ENCODE assay signal across 7 cellular contexts in the genomic region with DNA sequence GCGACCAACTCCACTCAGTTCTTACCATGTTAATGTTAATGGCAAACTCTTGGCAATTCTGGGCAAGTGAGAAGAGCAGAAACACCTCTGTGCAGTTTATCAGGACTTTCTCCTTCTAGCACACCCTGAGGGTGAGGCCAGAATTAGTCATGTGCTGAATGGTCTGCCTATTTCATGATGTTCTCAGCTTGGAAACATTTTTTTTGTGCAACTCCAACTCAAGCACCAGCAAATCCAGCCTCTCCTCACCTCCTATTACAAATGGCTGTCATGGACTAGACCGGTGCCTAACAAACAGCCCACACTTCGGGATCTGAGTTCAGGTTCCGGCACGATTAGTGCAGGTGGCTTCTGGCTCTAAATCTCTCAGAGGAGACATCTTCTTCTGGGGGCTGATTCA.
DNase-seq lines count a peak whose midpoint lies in the region; ATAC-seq, FAIRE-seq and TF ChIP-seq lines count a peak whose summit lies in the region.

No MANE protein-coding gene starts in this region.

- H3K27me3 ChIP-seq in aorta (ENCODE audit: control insufficient read depth in 1 of 2, insufficient read depth in 2 of 2, low read length in 1 of 2) (no peaks in the 10 kb centered on the region), endodermal cell (ENCODE audit: control insufficient read depth, insufficient read depth, low read length, poor library complexity, severe bottlenecking) (no peaks in the 10 kb centered on the region)

- H3K9ac ChIP-seq in endodermal cell (ENCODE audit: extremely low read depth, low read length, poor library complexity, severe bottlenecking) = no peak overlapping the region

- H3K9me3 ChIP-seq in aorta (ENCODE audit: control insufficient read depth, low read length) = no peaks in the 10 kb centered on the region
- no peaks in the 10 kb centered on the region for H3K9me3 ChIP-seq in endodermal cell (ENCODE audit: control insufficient read depth, low read length)

- no peaks in the 10 kb centered on the region for H3K27me3 Mint-ChIP-seq in neural crest cell (ENCODE audit: low read depth)
- H3K27me3 Mint-ChIP-seq in glutamatergic neuron (ENCODE audit: unreplicated experiment) = peaks cover 2% of the 10 kb centered on the region
- peaks cover 26% of the 10 kb centered on the region for H3K27me3 Mint-ChIP-seq in endodermal cell (ENCODE audit: insufficient read depth)

- H3K4me3 Mint-ChIP-seq in neural crest cell (no peak overlapping the region), glutamatergic neuron (ENCODE audit: unreplicated experiment) (no peak overlapping the region), endodermal cell (no peak overlapping the region)

- H3K9me3 Mint-ChIP-seq in neural crest cell (peaks cover 3% of the 10 kb centered on the region), glutamatergic neuron (ENCODE audit: unreplicated experiment) (peaks cover 2% of the 10 kb centered on the region), endodermal cell (no peaks in the 10 kb centered on the region)

- H3K36me3 Mint-ChIP-seq in neural crest cell (ENCODE audit: low read depth) = peaks cover 2% of the 10 kb centered on the region
- no peaks in the 10 kb centered on the region for H3K36me3 Mint-ChIP-seq in glutamatergic neuron (ENCODE audit: unreplicated experiment)
- no peaks in the 10 kb centered on the region for H3K36me3 Mint-ChIP-seq in endodermal cell (ENCODE audit: low read depth)

- peak; percentile 67 for ATAC-seq in esophagus mucosa
- peak; percentile 19 for ATAC-seq in aorta (ENCODE audit: low FRiP score)

- FAIRE-seq in RCC 7860 (lab: Jason Lieb, UNC) = no peak

- H3K4me3 ChIP-seq in aorta (ENCODE audit: low read length in 2 of 2) (no peak overlapping the region), endodermal cell (ENCODE audit: low read length) (no peak overlapping the region)

- H3K36me3 ChIP-seq in aorta (ENCODE audit: control insufficient read depth in 1 of 2, insufficient read depth in 2 of 2, low read length in 1 of 2) (no peaks in the 10 kb centered on the region), endodermal cell (ENCODE audit: control insufficient read depth, insufficient read depth, low read length) (no peaks in the 10 kb centered on the region)

- H3K27ac ChIP-seq in aorta (ENCODE audit: low read depth in 1 of 2, low read length in 2 of 2) (peak overlapping the region; percentile 95 to 96), endodermal cell (ENCODE audit: low read depth, low read length) (no peak overlapping the region)

- WGBS in aorta, 2 donors = 66 to 71% methylated on average over 5 of the region's 5 CpGs
- WGBS in endodermal cell (ENCODE audit: insufficient coverage in 1 of 2, insufficient read length in 1 of 2), 2 experiments = 96 to 100% methylated on average over 3 to 5 of the region's 5 CpGs

- H3K27ac Mint-ChIP-seq in neural crest cell (ENCODE audit: unreplicated experiment) (peak overlapping the region; percentile 86), glutamatergic neuron (ENCODE audit: unreplicated experiment) (no peak overlapping the region), endodermal cell (no peak overlapping the region)

- intact Hi-C loops in aorta (cut with DNase I) = loop anchor here (2.0 to 10.0 kb wide), 6 partner anchors 80 to 602 kb away; partner anchors contain the start of gene ZFP36L1 (in 2 of the 2)

- peaks cover 4 to 15% of the 10 kb centered on the region in 2 donors for H3K4me1 ChIP-seq in aorta (ENCODE audit: control insufficient read depth in 1 of 2, insufficient read depth in 2 of 2, low read length in 2 of 2)
- no peaks in the 10 kb centered on the region for H3K4me1 ChIP-seq in endodermal cell (ENCODE audit: control insufficient read depth, insufficient read depth, low read length)

- no peak for TF ChIP-seq CTCF in neural crest cell (conservative IDR thresholded peaks at IDR 0.05)
- no peak for TF ChIP-seq CTCF in glutamatergic neuron (IDR thresholded peaks at IDR 0.05; ENCODE audit: partially characterized antibody, unreplicated experiment)
- no peak for TF ChIP-seq CTCF in endodermal cell (conservative IDR thresholded peaks at IDR 0.05)

- DNase-seq in RCC 7860 (ENCODE audit: low spot score) (peak; percentile 60), neural crest cell (ENCODE audit: low read depth, low spot score) (no peak), aorta (no peak), glutamatergic neuron (no peak), endodermal cell (no peak)
- DNase-seq in NK-92 treated with Interleukin-12 subunit alpha and Interleukin-12 subunit beta, amount 100 ng/mL, for 24 hours (lab: John Stamatoyannopoulos, UW) = no peak

- H3K4me1 Mint-ChIP-seq in neural crest cell = peaks cover 90% of the 10 kb centered on the region
- peaks cover 11% of the 10 kb centered on the region for H3K4me1 Mint-ChIP-seq in glutamatergic neuron (ENCODE audit: low read depth, unreplicated experiment)
- peaks cover 26% of the 10 kb centered on the region for H3K4me1 Mint-ChIP-seq in endodermal cell
